33 cellular contexts compared by ENCODE assay signal in the genomic region with DNA sequence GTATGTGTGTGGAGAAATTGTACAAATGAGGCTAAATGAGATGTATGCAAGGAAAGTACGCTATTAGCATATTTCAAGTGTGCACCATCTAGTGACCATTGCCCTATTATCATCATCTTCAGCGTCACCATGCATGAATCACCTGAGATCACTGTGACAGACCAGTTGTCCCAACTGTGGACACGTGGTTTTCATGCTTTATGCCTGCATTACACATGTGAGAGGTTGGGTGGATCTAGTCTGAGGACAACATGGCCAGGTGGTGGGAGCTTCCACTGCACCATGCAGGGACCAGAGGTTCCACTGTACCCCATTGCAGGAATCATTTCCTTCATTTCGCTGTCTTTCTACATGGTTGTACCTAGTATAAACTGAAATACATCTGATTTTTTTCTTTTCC.
"Had no signal": no experiment of that assay in that cellular context is flagged by ENCODE, and none has a peak within 500 bp of the region (broad histone marks: within the 10 kb centered on the region; RNA-seq: fewer than 3 reads in every experiment).

No MANE protein-coding gene starts in this region.

- H3K27me3 ChIP-seq: adrenal gland, body of pancreas, brain microvascular endothelial cell, breast epithelium had no signal

- ATAC-seq: activated CD8-positive, alpha-beta T cell treated with anti-CD3 and anti-CD28 coated beads for 36 hours; activated naive CD4-positive, alpha-beta T cell treated with anti-CD3 and anti-CD28 coated beads, Interleukin-2, amount 50 U/mL, for 72 hours; activated T-cell treated with anti-CD3 and anti-CD28 coated beads, Interleukin-2, amount 50 U/mL, for 4 hours; activated T-cell treated with anti-CD3 and anti-CD28 coated beads, Interleukin-2, amount 50 U/mL, for 72 hours; activated T-helper 17 cell treated with anti-CD3 and anti-CD28 coated beads, Interleukin-2, amount 50 U/mL, for 72 hours; body of pancreas had no signal

- H3K4me3 ChIP-seq: adrenal gland, body of pancreas, breast epithelium had no signal

- H3K36me3 ChIP-seq: adrenal gland, brain microvascular endothelial cell, breast epithelium had no signal

- H3K27ac ChIP-seq: adrenal gland, body of pancreas, brain microvascular endothelial cell, breast epithelium, VCaP had no signal

- H3K4me1 ChIP-seq: breast epithelium had no signal

- DNase-seq: activated B cell treated with CpG ODN at 0.5 μM for 24 hours; activated CD4-positive, alpha-beta memory T cell treated with anti-CD3 and anti-CD28 coated beads for 36 hours; activated CD4-positive, alpha-beta T cell treated with anti-CD3 and anti-CD28 coated beads for 4 hours; activated CD4-positive, alpha-beta T cell treated with anti-CD3 and anti-CD28 coated beads, Interleukin-2, amount 10 ng/mL, durations not matched to agents 24 days and 14 days; activated CD4-positive, alpha-beta T cell treated with anti-CD3 and anti-CD28 coated beads, Interleukin-2, amount 50 U/mL, for 1 hour; activated CD4-positive, alpha-beta T cell treated with anti-CD3 and anti-CD28 coated beads, Interleukin-2, amount 50 U/mL, for 4 hours; activated CD4-positive, CD25-positive, alpha-beta regulatory T cell treated with anti-CD3 and anti-CD28 coated beads, Interleukin-2, amount 50 U/mL, for 72 hours; activated CD8-positive, alpha-beta memory T cell treated with anti-CD3 and anti-CD28 coated beads, Interleukin-2, amount 50 U/mL, for 4 hours; activated CD8-positive, alpha-beta T cell treated with anti-CD3 and anti-CD28 coated beads for 36 hours; activated effector memory CD4-positive, alpha-beta T cell treated with anti-CD3 and anti-CD28 coated beads, Interleukin-2, amount 50 U/mL, for 16 hours; activated gamma-delta T cell treated with Interleukin-2 at 50 U/mL for 16 hours; activated naive CD4-positive, alpha-beta T cell; activated naive CD4-positive, alpha-beta T cell treated with anti-CD3 and anti-CD28 coated beads for 36 hours; activated naive CD4-positive, alpha-beta T cell treated with anti-CD3 and anti-CD28 coated beads, Interleukin-2, amount 50 U/mL, for 16 hours; activated naive CD8-positive, alpha-beta T cell treated with anti-CD3 and anti-CD28 coated beads for 36 hours; activated T-cell treated with anti-CD3 and anti-CD28 coated beads for 4 hours; activated T-cell treated with anti-CD3 and anti-CD28 coated beads, Interleukin-2, amount 50 U/mL, for 1 hour; activated T-cell treated with anti-CD3 and anti-CD28 coated beads, Interleukin-2, amount 50 U/mL, for 4 hours; activated T-cell treated with anti-CD3 and anti-CD28 coated beads, Interleukin-2, amount 50 U/mL, for 72 hours; adrenal gland; amniotic stem cell; aorta; body of pancreas; brain microvascular endothelial cell; central memory CD4-positive, alpha-beta T cell; T-helper 2 cell; T-helper 9 cell had no signal

- H3K9me3 ChIP-seq: adrenal gland, body of pancreas, breast epithelium had no signal

- FAIRE-seq: astrocyte, TTC549 had no signal
